In genomic region chr2:132267811-132268532, GRCh38 we compare ENCODE assay signal across 8 cellular contexts.
DNase-seq lines count a peak whose midpoint lies in the region; ATAC-seq and TF ChIP-seq lines count a peak whose summit lies in the region.
"Not testable (repeated sequence)": the region's sequence is repeated elsewhere in the genome, so short reads cannot be mapped to it uniquely, and the experiment has no call there.

No MANE protein-coding gene starts in this region.

- CTCF ChIA-PET in activated CD4-positive, alpha-beta T cell treated with anti-CD3 and anti-CD28 coated beads, Interleukin-2, amount 10 ng/mL, durations not matched to agents 7 days and 5 days (lab: Charles Lee): not testable (repeated sequence)

- H3K9me3 ChIP-seq in Karpas-422 (ENCODE audit: low read length); lower lobe of right lung; tibial nerve: not testable (repeated sequence)

- POLR2A ChIA-PET in activated CD4-positive, alpha-beta T cell treated with anti-CD3 and anti-CD28 coated beads, Interleukin-2, amount 10 ng/mL, durations not matched to agents 7 days and 5 days (lab: Charles Lee): not testable (repeated sequence)

- H3K9ac ChIP-seq in Karpas-422 (ENCODE audit: low read length): peak overlapping the region; percentile 67

- not testable (repeated sequence) for H3K27me3 Mint-ChIP-seq in activated CD4-positive, alpha-beta T cell treated with anti-CD3 and anti-CD28 coated beads, Interleukin-2, amount 10 ng/mL, durations not matched to agents 7 days and 5 days

- not testable (repeated sequence) for H3K9me3 Mint-ChIP-seq in activated CD4-positive, alpha-beta T cell treated with anti-CD3 and anti-CD28 coated beads, Interleukin-2, amount 10 ng/mL, durations not matched to agents 7 days and 5 days

- H2AFZ ChIP-seq in Karpas-422 (ENCODE audit: low read length): peak overlapping the region; percentile 66; the same call in 1 of the 2 replicates

- H3K4me3 Mint-ChIP-seq in activated CD4-positive, alpha-beta T cell treated with anti-CD3 and anti-CD28 coated beads, Interleukin-2, amount 10 ng/mL, durations not matched to agents 7 days and 5 days: not testable (repeated sequence)

- H3K27ac ChIP-seq in Karpas-422 (ENCODE audit: low read length): peak overlapping the region; percentile 66
- peak overlapping the region; percentile 64 for H3K27ac ChIP-seq in foreskin keratinocyte
- H3K27ac ChIP-seq in lower lobe of right lung, tibial nerve: not testable (repeated sequence)

- DNase-seq in ELF-1 (ENCODE audit: low read depth, low spot score) (peak; percentile 79), Karpas-422 (peak; percentile 63), choroid plexus epithelial cell (ENCODE audit: low read depth) (peak; percentile 50), foreskin keratinocyte (peak; percentile 27 to 62)
- peak; percentile 27 for DNase-seq in activated CD4-positive, alpha-beta T cell treated with anti-CD3 and anti-CD28 coated beads, Interleukin-2, amount 10 ng/mL, durations not matched to agents 7 days and 5 days
- not testable (repeated sequence) for DNase-seq in lower lobe of right lung; retinal pigment epithelial cell (ENCODE audit: low read depth); tibial nerve (ENCODE audit: low spot score in 2 of 2)

- H4K20me1 ChIP-seq in Karpas-422 (ENCODE audit: insufficient read depth, low read depth, low read length): not testable (repeated sequence)

- H3K4me1 Mint-ChIP-seq in activated CD4-positive, alpha-beta T cell treated with anti-CD3 and anti-CD28 coated beads, Interleukin-2, amount 10 ng/mL, durations not matched to agents 7 days and 5 days: not testable (repeated sequence)

- H3K27me3 ChIP-seq in Karpas-422 (ENCODE audit: low read length): not testable (repeated sequence)
- H3K27me3 ChIP-seq in foreskin keratinocyte (peaks cover 12% of the 10 kb centered on the region), lower lobe of right lung (ENCODE audit: low read depth) (peaks cover 12% of the 10 kb centered on the region), tibial nerve (peaks cover 0 to 12% of the 10 kb centered on the region in 2 donors)

- not testable (repeated sequence) for TF ChIP-seq CTCF in choroid plexus epithelial cell (conservative IDR thresholded peaks at IDR 0.05; ENCODE audit: low read depth, low read length); foreskin keratinocyte (conservative IDR thresholded peaks at IDR 0.05); lower lobe of right lung (IDR thresholded peaks at IDR 0.05); retinal pigment epithelial cell (conservative IDR thresholded peaks at IDR 0.05; ENCODE audit: low read depth, low read length); tibial nerve (IDR thresholded peaks at IDR 0.05)

- H3K36me3 Mint-ChIP-seq in activated CD4-positive, alpha-beta T cell treated with anti-CD3 and anti-CD28 coated beads, Interleukin-2, amount 10 ng/mL, durations not matched to agents 7 days and 5 days (ENCODE audit: low read depth): not testable (repeated sequence)

- H3K4me1 ChIP-seq in Karpas-422 (ENCODE audit: low read length) (peaks cover 49% of the 10 kb centered on the region), foreskin keratinocyte (peaks cover 12% of the 10 kb centered on the region), tibial nerve (peaks cover 0 to 16% (median 3%) of the 10 kb centered on the region in 4 donors)
- H3K4me1 ChIP-seq in lower lobe of right lung: not testable (repeated sequence)

- not testable (repeated sequence) for H3K79me2 ChIP-seq in Karpas-422 (ENCODE audit: low read length)

- TF ChIP-seq POLR2A in tibial nerve (IDR thresholded peaks at IDR 0.05): not testable (repeated sequence)

- peak overlapping the region; percentile 55 for H3K4me2 ChIP-seq in Karpas-422 (ENCODE audit: low read depth, low read length, poor library complexity, severe bottlenecking)

- not testable (repeated sequence) for ATAC-seq in foreskin keratinocyte, lower lobe of right lung

- not testable (repeated sequence) for H3K36me3 ChIP-seq in Karpas-422 (ENCODE audit: insufficient read depth, low read length); lower lobe of right lung; tibial nerve

- intact Hi-C loops in lower lobe of right lung (cut with DNase I): not testable (repeated sequence)

- H3K4me3 ChIP-seq in Karpas-422 (ENCODE audit: low read length) (peak overlapping the region; percentile 29), choroid plexus epithelial cell (ENCODE audit: low read depth, low read length) (peak overlapping the region; percentile 44), lower lobe of right lung (peak overlapping the region; percentile 29), retinal pigment epithelial cell (ENCODE audit: low read length) (peak overlapping the region; percentile 33), tibial nerve (peak overlapping the region; percentile 18 to 44 (median 35))

- H3K27ac Mint-ChIP-seq in activated CD4-positive, alpha-beta T cell treated with anti-CD3 and anti-CD28 coated beads, Interleukin-2, amount 10 ng/mL, durations not matched to agents 7 days and 5 days: not testable (repeated sequence)

- TF ChIP-seq EP300 in tibial nerve (IDR thresholded peaks at IDR 0.05): not testable (repeated sequence)

- H3K9me2 ChIP-seq in Karpas-422 (replicated peaks; ENCODE audit: insufficient read depth, low read length): not testable (repeated sequence)

- WGBS in tibial nerve, 2 donors: 4 to 9% methylated on average over 27 of the region's 27 CpGs
